In the genomic region with DNA sequence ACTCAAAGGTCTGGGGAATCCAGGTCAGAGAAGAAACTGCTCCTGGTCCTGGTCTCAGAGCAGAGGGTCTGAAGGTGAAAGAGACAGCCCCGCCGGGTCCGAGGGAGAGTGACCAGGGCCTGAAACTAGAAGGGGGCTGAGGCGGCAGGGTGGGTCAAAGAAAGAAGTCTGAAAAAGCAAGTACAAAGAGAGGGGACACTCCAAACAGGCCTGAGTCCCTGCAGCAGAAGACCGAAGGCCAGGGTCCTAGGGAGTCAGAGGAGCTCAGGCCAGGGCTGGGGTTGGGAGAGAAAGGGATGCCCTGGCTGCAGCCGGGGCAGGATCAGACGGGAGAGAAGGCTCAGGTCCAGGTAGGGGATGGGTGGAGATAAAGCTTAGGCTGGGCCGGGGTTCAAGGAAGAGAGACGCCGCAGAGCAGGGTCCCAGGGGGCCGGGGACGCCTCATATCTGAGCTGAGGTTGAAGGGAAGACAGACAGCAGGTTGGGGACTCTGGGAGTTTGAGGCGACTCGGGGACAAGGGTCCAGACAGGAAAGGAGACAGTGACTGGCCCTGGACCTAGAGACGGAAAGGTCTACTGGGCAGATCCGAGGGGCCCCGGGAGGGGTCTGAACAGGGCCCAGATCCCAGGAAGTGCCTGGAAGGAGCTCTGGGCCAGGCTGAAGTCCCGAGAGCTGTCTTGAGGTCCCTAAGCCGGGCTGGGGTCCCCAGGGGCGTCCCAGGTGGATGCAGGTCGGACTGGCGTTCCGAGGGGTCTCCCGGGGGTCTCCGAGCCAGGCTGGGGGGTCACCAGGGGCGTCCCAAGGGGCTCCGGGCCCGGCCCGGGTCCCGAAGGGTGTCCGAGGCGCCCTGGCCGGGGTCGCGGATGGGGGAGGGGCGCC, we compare ENCODE assay signal across 8 cellular contexts. TPM values are rescaled to one million over a fixed set of nuclear protein-coding genes. Genes with fewer than 3 reads are reported as not detected.
DNase-seq lines count a peak whose midpoint lies in the region; ATAC-seq, FAIRE-seq and TF ChIP-seq lines count a peak whose summit lies in the region.

No MANE protein-coding gene starts in this region.

- no peaks in the 10 kb centered on the region for H3K9me3 ChIP-seq in RWPE2 (ENCODE audit: severe bottlenecking)
- H3K9me3 ChIP-seq in osteoblast (ENCODE audit: low read depth, low read length), result no peaks in the 10 kb centered on the region

- H3K4me1 ChIP-seq in RWPE2 (ENCODE audit: insufficient read depth, poor library complexity, severe bottlenecking), result peaks cover 12% of the 10 kb centered on the region
- peaks cover 50% of the 10 kb centered on the region for H3K4me1 ChIP-seq in osteoblast (ENCODE audit: insufficient read depth, low read length)

- H3K4me2 ChIP-seq in osteoblast (ENCODE audit: insufficient read depth, low read length), result peak overlapping the region; percentile 93

- TF ChIP-seq POLR2A in H54 (IDR thresholded peaks at IDR 0.05; ENCODE audit: low read depth, low read length) (no peak), GM18505 (IDR thresholded peaks at IDR 0.05; ENCODE audit: borderline replicate concordance, extremely low read depth, insufficient read depth, insufficient read length) (no peak)

- peak overlapping the region; percentile 55 for H3K27ac Mint-ChIP-seq in endothelial cell (ENCODE audit: unreplicated experiment)

- peaks cover 12% of the 10 kb centered on the region for H4K20me1 ChIP-seq in osteoblast (ENCODE audit: insufficient read depth, low read length)

- H2AFZ ChIP-seq in osteoblast (ENCODE audit: low read length), result no peak overlapping the region

- FAIRE-seq in H54 (lab: Jason Lieb, UNC), result no peak

- no peaks in the 10 kb centered on the region for H3K27me3 ChIP-seq in RWPE2 (ENCODE audit: insufficient read depth, poor library complexity, severe bottlenecking)
- no peaks in the 10 kb centered on the region for H3K27me3 ChIP-seq in osteoblast (ENCODE audit: insufficient read depth, low read length)

- H3K79me2 ChIP-seq in osteoblast (ENCODE audit: insufficient read depth, low read length), result peaks cover 50% of the 10 kb centered on the region

- DNase-seq in H54 (ENCODE audit: insufficient read length, low spot score), result peak; percentile 31
- no peak for DNase-seq in RWPE2 (ENCODE audit: low spot score)
- no peak for DNase-seq in endothelial cell (ENCODE audit: low spot score)
- peak; percentile 89 for DNase-seq in osteoblast (ENCODE audit: insufficient read length, low spot score, missing footprints)
- no peak for DNase-seq in stimulated activated CD4-positive, alpha-beta T cell treated with anti-CD3 and anti-CD28 coated beads, Interleukin-1b, Interleukin-23, amount 100 ng/mL, for 48 hours
- DNase-seq in SKM-1 treated with dmso at 0.1 percent for 144 hours (lab: John Stamatoyannopoulos, UW; ENCODE audit: unreplicated experiment), result no peak
- no peak for DNase-seq in SW480 (ENCODE audit: low spot score)

- TF ChIP-seq CTCF in RWPE2 (IDR thresholded peaks at IDR 0.05; ENCODE audit: poor library complexity, severe bottlenecking) (no peak), endothelial cell (IDR thresholded peaks at IDR 0.05; ENCODE audit: unreplicated experiment) (no peak), osteoblast (IDR thresholded peaks at IDR 0.05; ENCODE audit: extremely low read depth, low read depth, low read length) (no peak)

- H3K4me3 ChIP-seq in RWPE2 (ENCODE audit: severe bottlenecking) (peak overlapping the region; percentile 50), osteoblast (ENCODE audit: insufficient read depth, low read length) (peak overlapping the region; percentile 89)

- ATAC-seq in RWPE2 (ENCODE audit: low read depth), result no peak
- ATAC-seq in GM18505 (IDR thresholded peaks at IDR 0.05; ENCODE audit: unreplicated experiment), result no peak

- H3K4me1 Mint-ChIP-seq in endothelial cell (ENCODE audit: unreplicated experiment), result peaks cover 36% of the 10 kb centered on the region

- peak overlapping the region; percentile 96 for H3K4me3 Mint-ChIP-seq in endothelial cell (ENCODE audit: unreplicated experiment)

- H3K9me3 Mint-ChIP-seq in endothelial cell (ENCODE audit: unreplicated experiment), result no peaks in the 10 kb centered on the region

- H3K36me3 Mint-ChIP-seq in endothelial cell (ENCODE audit: low read depth, unreplicated experiment), result peaks cover 8% of the 10 kb centered on the region

- H3K27ac ChIP-seq in RWPE2 (ENCODE audit: poor library complexity, severe bottlenecking) (peak overlapping the region; percentile 63), osteoblast (ENCODE audit: low read depth, low read length) (peak overlapping the region; percentile 80)

- H3K27me3 Mint-ChIP-seq in endothelial cell (ENCODE audit: unreplicated experiment), result peaks cover 13% of the 10 kb centered on the region

- H3K36me3 ChIP-seq in RWPE2 (ENCODE audit: low read depth), result no peaks in the 10 kb centered on the region
- peaks cover 7% of the 10 kb centered on the region for H3K36me3 ChIP-seq in osteoblast (ENCODE audit: insufficient read depth, low read length)

RNA-seq across cellular contexts. Expression of a gene that starts 0.8 kb away (rescaled TPM):
- 59.2 TPM for total RNA-seq in endothelial cell (ENCODE audit: unreplicated experiment)
- 14.7 and 15.9 TPM in 2 replicates for total RNA-seq in osteoblast

RNA-seq across cellular contexts. Expression of a gene that starts 54.4 kb away (rescaled TPM):
- total RNA-seq in endothelial cell (ENCODE audit: unreplicated experiment), result not detected
- under 0.01 TPM in 1 of 2 replicates, not detected in the other for total RNA-seq in osteoblast

Comparison
In these comparisons a context has a peak if more than half of its experiments do, and no peak if none do; other contexts are left out.
1. DNase-seq: peak in H54 (single experiment) and osteoblast (single experiment); none in RWPE2 (single experiment), endothelial cell (single experiment), stimulated activated CD4-positive, alpha-beta T cell treated with anti-CD3 and anti-CD28 coated beads, Interleukin-1b, Interleukin-23, amount 100 ng/mL, for 48 hours (single experiment), SKM-1 treated with dmso at 0.1 percent for 144 hours (single experiment) and SW480 (single experiment).